ENCODE assay signal across 7 cellular contexts in genomic region chr17:38825762-38826247, GRCh38. TPM values are rescaled to one million over a fixed set of nuclear protein-coding genes. Genes with fewer than 3 reads are reported as not detected.
DNase-seq lines count a peak whose midpoint lies in the region; ATAC-seq, FAIRE-seq and TF ChIP-seq lines count a peak whose summit lies in the region.

No MANE protein-coding gene starts in this region.

- H3K36me3 ChIP-seq in HUES48 (ENCODE audit: control insufficient read depth, insufficient read depth, low read length): peaks cover 4% of the 10 kb centered on the region

- no peaks in the 10 kb centered on the region for H3K27me3 Mint-ChIP-seq in activated T-helper 2 cell treated with anti-CD3 and anti-CD28 coated beads, Interferon-gamma antibody, Interleukin-2, Interleukin-4, amounts not matched to agents 10 μg/mL and 5 μg/mL and 100 μg/mL, durations not matched to agents 14 hours and 24 hours and 36 hours (ENCODE audit: low read depth)
- H3K27me3 Mint-ChIP-seq in stimulated activated naive B cell treated with anti-CD40 and anti-IgM and Interleukin-4, amounts not matched to agents 10 μg/mL and 1 μg/mL and 100 μg/mL, for 72 hours: no peaks in the 10 kb centered on the region

- H3K9ac ChIP-seq in HUES48 (ENCODE audit: low read depth, low read length): peak overlapping the region; percentile 98

- no peaks in the 10 kb centered on the region for H3K9me3 Mint-ChIP-seq in activated T-helper 2 cell treated with anti-CD3 and anti-CD28 coated beads, Interferon-gamma antibody, Interleukin-2, Interleukin-4, amounts not matched to agents 10 μg/mL and 5 μg/mL and 100 μg/mL, durations not matched to agents 14 hours and 24 hours and 36 hours
- no peaks in the 10 kb centered on the region for H3K9me3 Mint-ChIP-seq in stimulated activated naive B cell treated with anti-CD40 and anti-IgM and Interleukin-4, amounts not matched to agents 10 μg/mL and 1 μg/mL and 100 μg/mL, for 72 hours

- ATAC-seq in stimulated activated naive B cell treated with anti-CD40 and anti-IgM and Interleukin-4, amounts not matched to agents 10 μg/mL and 1 μg/mL and 100 μg/mL, for 72 hours (replicated peaks): no peak
- no peak for ATAC-seq in HG03565 (IDR thresholded peaks at IDR 0.05; ENCODE audit: unreplicated experiment)

- H3K9me3 ChIP-seq in HUES48 (ENCODE audit: control insufficient read depth, insufficient read depth, low read length): no peaks in the 10 kb centered on the region
- H3K9me3 ChIP-seq in iPS-18c (ENCODE audit: control insufficient read depth, insufficient read depth, low read length): no peaks in the 10 kb centered on the region

- intact Hi-C loops in activated T-helper 2 cell treated with anti-CD3 and anti-CD28 coated beads, Interferon-gamma antibody, Interleukin-2, Interleukin-4, amounts not matched to agents 10 μg/mL and 5 μg/mL and 100 μg/mL, durations not matched to agents 14 hours and 24 hours and 36 hours (cut with micrococcal nuclease): loop anchor here (1.0 kb wide), 3 partner anchors 27 to 125 kb away; partner anchors contain the start of genes PSMB3 and RPL23

- no peak for DNase-seq in activated T-helper 2 cell treated with anti-CD3 and anti-CD28 coated beads, Interferon-gamma antibody, Interleukin-2, Interleukin-4, amounts not matched to agents 10 μg/mL and 5 μg/mL and 100 μg/mL, durations not matched to agents 14 hours and 24 hours and 36 hours (ENCODE audit: low spot score)
- DNase-seq in stimulated activated naive B cell treated with anti-CD40 and anti-IgM and Interleukin-4, amounts not matched to agents 10 μg/mL and 1 μg/mL and 100 μg/mL, for 72 hours: no peak
- DNase-seq in pons (ENCODE audit: low spot score) (no peak), H54 (ENCODE audit: insufficient read length, low spot score) (no peak)

- peaks cover 20% of the 10 kb centered on the region for H3K4me1 Mint-ChIP-seq in activated T-helper 2 cell treated with anti-CD3 and anti-CD28 coated beads, Interferon-gamma antibody, Interleukin-2, Interleukin-4, amounts not matched to agents 10 μg/mL and 5 μg/mL and 100 μg/mL, durations not matched to agents 14 hours and 24 hours and 36 hours (ENCODE audit: low read depth)
- H3K4me1 Mint-ChIP-seq in stimulated activated naive B cell treated with anti-CD40 and anti-IgM and Interleukin-4, amounts not matched to agents 10 μg/mL and 1 μg/mL and 100 μg/mL, for 72 hours: peaks cover 23 to 32% of the 10 kb centered on the region in 2 donors

- H3K4me3 ChIP-seq in HUES48 (ENCODE audit: low read depth, low read length): peak overlapping the region; percentile 86
- H3K4me3 ChIP-seq in iPS-18c (ENCODE audit: insufficient read depth, low read depth, low read length): peak overlapping the region; percentile 62

- H3K27ac Mint-ChIP-seq in activated T-helper 2 cell treated with anti-CD3 and anti-CD28 coated beads, Interferon-gamma antibody, Interleukin-2, Interleukin-4, amounts not matched to agents 10 μg/mL and 5 μg/mL and 100 μg/mL, durations not matched to agents 14 hours and 24 hours and 36 hours: peak overlapping the region; percentile 99
- peak overlapping the region; percentile 100 for H3K27ac Mint-ChIP-seq in stimulated activated naive B cell treated with anti-CD40 and anti-IgM and Interleukin-4, amounts not matched to agents 10 μg/mL and 1 μg/mL and 100 μg/mL, for 72 hours

- FAIRE-seq in H54 (lab: Jason Lieb, UNC): no peak

- no peaks in the 10 kb centered on the region; the same call in 1 of the 2 replicates for H3K4me1 ChIP-seq in HUES48 (ENCODE audit: control insufficient read depth, insufficient read depth, low read length)

- TF ChIP-seq POLR2A in H54 (IDR thresholded peaks at IDR 0.05; ENCODE audit: low read depth, low read length): no peak

- H3K27ac ChIP-seq in HUES48 (ENCODE audit: low read depth, low read length): peak overlapping the region; percentile 99

- peaks cover 17% of the 10 kb centered on the region for H3K36me3 Mint-ChIP-seq in activated T-helper 2 cell treated with anti-CD3 and anti-CD28 coated beads, Interferon-gamma antibody, Interleukin-2, Interleukin-4, amounts not matched to agents 10 μg/mL and 5 μg/mL and 100 μg/mL, durations not matched to agents 14 hours and 24 hours and 36 hours (ENCODE audit: low read depth)
- H3K36me3 Mint-ChIP-seq in stimulated activated naive B cell treated with anti-CD40 and anti-IgM and Interleukin-4, amounts not matched to agents 10 μg/mL and 1 μg/mL and 100 μg/mL, for 72 hours: peaks cover 3 to 17% of the 10 kb centered on the region in 2 donors

- no peaks in the 10 kb centered on the region for H3K27me3 ChIP-seq in HUES48 (ENCODE audit: control insufficient read depth, insufficient read depth, low read length)

- peak overlapping the region; percentile 98 for H3K4me3 Mint-ChIP-seq in activated T-helper 2 cell treated with anti-CD3 and anti-CD28 coated beads, Interferon-gamma antibody, Interleukin-2, Interleukin-4, amounts not matched to agents 10 μg/mL and 5 μg/mL and 100 μg/mL, durations not matched to agents 14 hours and 24 hours and 36 hours (ENCODE audit: low read depth)
- H3K4me3 Mint-ChIP-seq in stimulated activated naive B cell treated with anti-CD40 and anti-IgM and Interleukin-4, amounts not matched to agents 10 μg/mL and 1 μg/mL and 100 μg/mL, for 72 hours: peak overlapping the region; percentile 97 to 99

RNA-seq across cellular contexts. Expression of gene CWC25, which starts 0.7 kb away (rescaled TPM):
- 23.0 and 26.4 TPM in 2 replicates for total RNA-seq in activated T-helper 2 cell treated with anti-CD3 and anti-CD28 coated beads, Interferon-gamma antibody, Interleukin-2, Interleukin-4, amounts not matched to agents 10 μg/mL and 5 μg/mL and 100 μg/mL, durations not matched to agents 14 hours and 24 hours and 36 hours

RNA-seq across cellular contexts. Expression of gene PIP4K2B, which starts 26.4 kb away (rescaled TPM):
- 35.3 and 45.3 TPM in 2 replicates for total RNA-seq in activated T-helper 2 cell treated with anti-CD3 and anti-CD28 coated beads, Interferon-gamma antibody, Interleukin-2, Interleukin-4, amounts not matched to agents 10 μg/mL and 5 μg/mL and 100 μg/mL, durations not matched to agents 14 hours and 24 hours and 36 hours

RNA-seq across cellular contexts. Expression of gene RPL23, which starts 27.7 kb away (rescaled TPM):
- total RNA-seq in activated T-helper 2 cell treated with anti-CD3 and anti-CD28 coated beads, Interferon-gamma antibody, Interleukin-2, Interleukin-4, amounts not matched to agents 10 μg/mL and 5 μg/mL and 100 μg/mL, durations not matched to agents 14 hours and 24 hours and 36 hours: 1,775 and 1,796 TPM in 2 replicates

RNA-seq across cellular contexts. Expression of gene LASP1, which starts 44.1 kb away (rescaled TPM):
- 151 and 156 TPM in 2 replicates for total RNA-seq in activated T-helper 2 cell treated with anti-CD3 and anti-CD28 coated beads, Interferon-gamma antibody, Interleukin-2, Interleukin-4, amounts not matched to agents 10 μg/mL and 5 μg/mL and 100 μg/mL, durations not matched to agents 14 hours and 24 hours and 36 hours
